In genomic region chr9:127770905-127771569, GRCh38 we compare ENCODE assay signal across 8 cellular contexts. TPM values are rescaled to one million over a fixed set of nuclear protein-coding genes. Genes with fewer than 3 reads are reported as not detected.
DNase-seq lines count a peak whose midpoint lies in the region; ATAC-seq and TF ChIP-seq lines count a peak whose summit lies in the region.

No MANE protein-coding gene starts in this region.

- no peaks in the 10 kb centered on the region for H3K27me3 Mint-ChIP-seq in activated CD4-positive, alpha-beta T cell treated with anti-CD3 and anti-CD28 coated beads, Interleukin-2, amount 10 ng/mL, durations not matched to agents 7 days and 5 days
- H3K27me3 Mint-ChIP-seq in dendritic cell treated with granulocyte-macrophage colony-stimulating factor and Interleukin-4, amounts not matched to agents 40 ng/mL and 50 ng/mL, for 4 days = no peaks in the 10 kb centered on the region

- peaks cover 82% of the 10 kb centered on the region for H3K4me1 Mint-ChIP-seq in activated CD4-positive, alpha-beta T cell treated with anti-CD3 and anti-CD28 coated beads, Interleukin-2, amount 10 ng/mL, durations not matched to agents 7 days and 5 days
- peaks cover 69% of the 10 kb centered on the region for H3K4me1 Mint-ChIP-seq in dendritic cell treated with granulocyte-macrophage colony-stimulating factor and Interleukin-4, amounts not matched to agents 40 ng/mL and 50 ng/mL, for 4 days (ENCODE audit: low read depth)

- no peak for TF ChIP-seq CTCF in BJ (IDR thresholded peaks at IDR 0.05; ENCODE audit: insufficient read depth, low read depth, low read length)
- no peak for TF ChIP-seq CTCF in left lung (IDR thresholded peaks at IDR 0.05)

- CTCF ChIA-PET in BJ (lab: Yijun Ruan, JAX) = interaction anchor here (0.7 to 2.0 kb wide), 7 partner anchors 12 to 185 kb away, joined by 3 to 10 read pairs (median 4); partner anchors contain the start of genes CDK9 and TOR2A
- CTCF ChIA-PET in activated CD4-positive, alpha-beta T cell treated with anti-CD3 and anti-CD28 coated beads, Interleukin-2, amount 10 ng/mL, durations not matched to agents 7 days and 5 days (lab: Charles Lee) = interaction anchor here (0.6 to 3.7 kb wide), 14 partner anchors 9 to 182 kb away, joined by 3 to 25 read pairs (median 4); partner anchors contain the start of genes CDK9 and TOR2A

- POLR2A ChIA-PET in BJ (lab: Charles Lee) = interaction anchor here (0.5 to 0.7 kb wide), 3 partner anchors 14 to 38 kb away, joined by 3 to 27 read pairs (median 7); no protein-coding TSS in a partner anchor
- POLR2A ChIA-PET in activated CD4-positive, alpha-beta T cell treated with anti-CD3 and anti-CD28 coated beads, Interleukin-2, amount 10 ng/mL, durations not matched to agents 7 days and 5 days (lab: Charles Lee) = interaction anchor here (0.5 to 0.8 kb wide), 3 partner anchors 145 to 345 kb away, joined by 3 read pairs; no protein-coding TSS in a partner anchor

- H3K4me3 ChIP-seq in BJ (ENCODE audit: low read depth, low read length) (peak overlapping the region; percentile 42), left lung (peak overlapping the region; percentile 43 to 74)

- H3K4me1 ChIP-seq in left lung = peaks cover 12 to 81% of the 10 kb centered on the region in 2 donors

- ATAC-seq in GM19324 (IDR thresholded peaks at IDR 0.05; ENCODE audit: low FRiP score, unreplicated experiment) (peak; percentile 90), HG03457 (IDR thresholded peaks at IDR 0.05; ENCODE audit: unreplicated experiment) (peak; percentile 79), left lung (peak; percentile 98)

- peak overlapping the region; percentile 70 to 73 for H3K27ac ChIP-seq in left lung

- H3K36me3 ChIP-seq in BJ (ENCODE audit: control insufficient read depth, insufficient read depth, low read length) = no peaks in the 10 kb centered on the region
- peaks cover 0 to 32% of the 10 kb centered on the region in 2 donors for H3K36me3 ChIP-seq in left lung

- peaks cover 68% of the 10 kb centered on the region for H3K36me3 Mint-ChIP-seq in activated CD4-positive, alpha-beta T cell treated with anti-CD3 and anti-CD28 coated beads, Interleukin-2, amount 10 ng/mL, durations not matched to agents 7 days and 5 days (ENCODE audit: low read depth)
- H3K36me3 Mint-ChIP-seq in dendritic cell treated with granulocyte-macrophage colony-stimulating factor and Interleukin-4, amounts not matched to agents 40 ng/mL and 50 ng/mL, for 4 days (ENCODE audit: low read depth) = peaks cover 40% of the 10 kb centered on the region

- H3K4me3 Mint-ChIP-seq in activated CD4-positive, alpha-beta T cell treated with anti-CD3 and anti-CD28 coated beads, Interleukin-2, amount 10 ng/mL, durations not matched to agents 7 days and 5 days = peak overlapping the region; percentile 81
- peak overlapping the region; percentile 96 for H3K4me3 Mint-ChIP-seq in dendritic cell treated with granulocyte-macrophage colony-stimulating factor and Interleukin-4, amounts not matched to agents 40 ng/mL and 50 ng/mL, for 4 days

- peaks cover 6% of the 10 kb centered on the region; the same call in 1 of the 2 replicates for H3K27me3 ChIP-seq in BJ (ENCODE audit: control insufficient read depth, insufficient read depth, low read length)
- no peaks in the 10 kb centered on the region for H3K27me3 ChIP-seq in left lung

- H3K9me3 ChIP-seq in left lung = no peaks in the 10 kb centered on the region

- no peaks in the 10 kb centered on the region for H3K9me3 Mint-ChIP-seq in activated CD4-positive, alpha-beta T cell treated with anti-CD3 and anti-CD28 coated beads, Interleukin-2, amount 10 ng/mL, durations not matched to agents 7 days and 5 days
- no peaks in the 10 kb centered on the region for H3K9me3 Mint-ChIP-seq in dendritic cell treated with granulocyte-macrophage colony-stimulating factor and Interleukin-4, amounts not matched to agents 40 ng/mL and 50 ng/mL, for 4 days

- intact Hi-C loops in dendritic cell treated with granulocyte-macrophage colony-stimulating factor and Interleukin-4, amounts not matched to agents 40 ng/mL and 50 ng/mL, for 4 days (cut with micrococcal nuclease) = loop anchor here (1.0 kb wide), 1 partner anchor 14 kb away; no protein-coding TSS in a partner anchor
- intact Hi-C loops in left lung (cut with DNase I) = no loop called here

- DNase-seq in BJ (ENCODE audit: low read depth) = peak; percentile 82
- DNase-seq in NCI-H524 (lab: John Stamatoyannopoulos, UW) = peak; percentile 97 to 98
- peak; percentile 96 for DNase-seq in activated CD4-positive, alpha-beta T cell treated with anti-CD3 and anti-CD28 coated beads, Interleukin-2, amount 10 ng/mL, durations not matched to agents 7 days and 5 days
- DNase-seq in left lung = peak; percentile 100
- DNase-seq in stimulated activated CD4-positive, alpha-beta T cell treated with anti-CD3 and anti-CD28 coated beads, Interleukin-2, amount 100 ng/mL, for 24 hours = peak; percentile 96 to 98

- H3K27ac Mint-ChIP-seq in activated CD4-positive, alpha-beta T cell treated with anti-CD3 and anti-CD28 coated beads, Interleukin-2, amount 10 ng/mL, durations not matched to agents 7 days and 5 days = peak overlapping the region; percentile 84
- H3K27ac Mint-ChIP-seq in dendritic cell treated with granulocyte-macrophage colony-stimulating factor and Interleukin-4, amounts not matched to agents 40 ng/mL and 50 ng/mL, for 4 days = peak overlapping the region; percentile 95

RNA-seq across cellular contexts. Expression of gene SH2D3C, which starts 7.4 kb away (rescaled TPM):
- polyA plus RNA-seq in BJ (2011; rRNA removed) = 0.04 and 0.06 TPM in 2 replicates
- 0.21 TPM in 1 of 2 replicates, not detected in the other for polyA minus RNA-seq in BJ (2011; rRNA and poly(A)+ RNA removed)
- 10 to 100 TPM; 67.9 to 71.4 TPM for total RNA-seq in activated CD4-positive, alpha-beta T cell treated with anti-CD3 and anti-CD28 coated beads, Interleukin-2, amount 10 ng/mL, durations not matched to agents 7 days and 5 days
- total RNA-seq in left lung = 10 to 100 TPM; 21.7 to 41.9 TPM

RNA-seq across cellular contexts. Expression of gene CDK9, which starts 14.8 kb away (rescaled TPM):
- polyA plus RNA-seq in BJ (2011; rRNA removed) = 34.4 and 35.6 TPM in 2 replicates
- polyA minus RNA-seq in BJ (2011; rRNA and poly(A)+ RNA removed) = 27.9 and 38.2 TPM in 2 replicates
- 100 to 1,000 TPM in 1 of 2 experiments, 10 to 100 TPM in 1; 99.4 to 110 TPM for total RNA-seq in activated CD4-positive, alpha-beta T cell treated with anti-CD3 and anti-CD28 coated beads, Interleukin-2, amount 10 ng/mL, durations not matched to agents 7 days and 5 days
- total RNA-seq in left lung = 10 to 100 TPM; 78.8 to 83.4 TPM

RNA-seq across cellular contexts. Expression of gene FPGS, which starts 31.6 kb away (rescaled TPM):
- 27.9 and 61.9 TPM in 2 replicates for polyA plus RNA-seq in BJ (2011; rRNA removed)
- 31.2 and 39.6 TPM in 2 replicates for polyA minus RNA-seq in BJ (2011; rRNA and poly(A)+ RNA removed)
- total RNA-seq in activated CD4-positive, alpha-beta T cell treated with anti-CD3 and anti-CD28 coated beads, Interleukin-2, amount 10 ng/mL, durations not matched to agents 7 days and 5 days = 10 to 100 TPM; 66.7 to 78.1 TPM
- 10 to 100 TPM; 59.3 to 97.4 TPM for total RNA-seq in left lung

RNA-seq across cellular contexts. Expression of gene TOR2A, which starts 35.9 kb away (rescaled TPM):
- 4.8 and 8.0 TPM in 2 replicates for polyA plus RNA-seq in BJ (2011; rRNA removed)
- 3.0 and 5.8 TPM in 2 replicates for polyA minus RNA-seq in BJ (2011; rRNA and poly(A)+ RNA removed)
- 10 to 100 TPM; 21.7 to 24.0 TPM for total RNA-seq in activated CD4-positive, alpha-beta T cell treated with anti-CD3 and anti-CD28 coated beads, Interleukin-2, amount 10 ng/mL, durations not matched to agents 7 days and 5 days
- total RNA-seq in left lung = 10 to 100 TPM; 19.5 to 21.8 TPM

RNA-seq across cellular contexts. Expression of gene TTC16, which starts 55.2 kb away (rescaled TPM):
- 0.02 and 0.07 TPM in 2 replicates for polyA plus RNA-seq in BJ (2011; rRNA removed)
- polyA minus RNA-seq in BJ (2011; rRNA and poly(A)+ RNA removed) = not detected in 2 replicates
- 1 to 10 TPM; 1.2 to 1.6 TPM for total RNA-seq in activated CD4-positive, alpha-beta T cell treated with anti-CD3 and anti-CD28 coated beads, Interleukin-2, amount 10 ng/mL, durations not matched to agents 7 days and 5 days
- 1 to 10 TPM in 1 of 2 donors, under 1 TPM in 1; 0.15 to 1.0 TPM for total RNA-seq in left lung

Comparison
In these comparisons a context has a peak if more than half of its experiments do, and no peak if none do; other contexts are left out.
1. Peak in every context shown above with its lines: DNase-seq, ATAC-seq, H3K4me3 ChIP-seq and H3K27ac ChIP-seq.